21 cellular contexts compared by ENCODE assay signal in the genomic region with DNA sequence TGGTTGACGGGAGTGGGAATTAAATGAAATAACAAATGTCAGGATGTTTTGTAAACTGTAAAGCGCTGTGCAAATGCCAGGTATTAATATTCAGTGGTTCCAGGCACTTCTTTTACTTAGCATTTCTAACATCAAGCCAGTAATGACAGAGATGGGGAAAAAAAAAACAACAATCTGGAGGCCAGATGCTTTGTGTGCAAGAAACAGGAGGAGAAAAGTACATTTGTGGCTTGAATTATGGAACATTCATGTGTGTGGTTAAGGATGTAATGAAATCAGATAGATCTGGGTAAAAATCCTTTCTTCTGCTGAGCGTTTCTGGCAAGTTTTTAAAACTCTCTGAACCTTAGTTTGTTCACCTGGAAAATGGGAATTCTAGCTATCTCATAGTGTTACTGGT.
DNase-seq lines count a peak whose midpoint lies in the region; ATAC-seq and TF ChIP-seq lines count a peak whose summit lies in the region.
"Had no signal": no experiment of that assay in that cellular context is flagged by ENCODE, and none has a peak within 500 bp of the region (broad histone marks: within the 10 kb centered on the region; RNA-seq: fewer than 3 reads in every experiment).

No MANE protein-coding gene starts in this region.

- H3K4me1 ChIP-seq in lower lobe of right lung = no peaks in the 10 kb centered on the region
- H3K4me1 ChIP-seq: A549; BLaER1 treated with 17β-estradiol and CSF1 and Interleukin-3, amounts not matched to agents 10 nM and 100 nM had no signal

- no peak overlapping the region for H3K27ac ChIP-seq in lower lobe of right lung
- H3K27ac ChIP-seq: 22Rv1; A549; BLaER1 treated with 17β-estradiol and CSF1 and Interleukin-3, amounts not matched to agents 10 nM and 100 nM had no signal

- peaks cover 8% of the 10 kb centered on the region for H3K27me3 Mint-ChIP-seq in activated T-cell treated with anti-CD3 and anti-CD28 coated beads, Interleukin-2, amount 50 U/mL, for 72 hours (ENCODE audit: low read depth)
- H3K27me3 Mint-ChIP-seq: CD8-positive, alpha-beta memory T cell had no signal

- peak overlapping the region; percentile 10 for H3K27ac Mint-ChIP-seq in activated T-cell treated with anti-CD3 and anti-CD28 coated beads, Interleukin-2, amount 50 U/mL, for 72 hours
- H3K27ac Mint-ChIP-seq: B cell, GM23338, HFFc6 had no signal

- peaks cover 24% of the 10 kb centered on the region for H3K4me1 Mint-ChIP-seq in activated T-cell treated with anti-CD3 and anti-CD28 coated beads, Interleukin-2, amount 50 U/mL, for 72 hours (ENCODE audit: low read depth)
- H3K4me1 Mint-ChIP-seq: B cell had no signal

- 73 to 78% methylated on average over 3 of the region's 3 CpGs for WGBS in lower leg skin, 2 donors

- DNase-seq in activated T-cell treated with anti-CD3 and anti-CD28 coated beads, Interleukin-2, amount 50 U/mL, for 72 hours = no peak
- no peak for DNase-seq in activated T-cell treated with anti-CD3 and anti-CD28 coated beads, Interleukin-2, amount 50 U/mL, for 1 hour
- DNase-seq in NCI-H1694 (lab: John Stamatoyannopoulos, UW) (peak; percentile 13), RPMI7951 (ENCODE audit: low read depth) (peak; percentile 4), lower lobe of right lung (no peak), GM19238 (ENCODE audit: insufficient read length, low spot score) (no peak), lower leg skin (ENCODE audit: low spot score in 2 of 2) (no peak), T1000 (lab: John Stamatoyannopoulos, UW) (no peak)
- DNase-seq: CD8-positive, alpha-beta memory T cell; COR-L47; DMS 273 treated with DMSO at 0.1 percent for 48 hours; DMS53; DND-41; EL; HCEC 1CT; HFFc6 had no signal

- H3K9me3 Mint-ChIP-seq in activated T-cell treated with anti-CD3 and anti-CD28 coated beads, Interleukin-2, amount 50 U/mL, for 72 hours = no peaks in the 10 kb centered on the region
- H3K9me3 Mint-ChIP-seq: CD8-positive, alpha-beta memory T cell; HFFc6 had no signal

- no peak for TF ChIP-seq POLR2A in lower leg skin (IDR thresholded peaks at IDR 0.05)

- H3K9me3 ChIP-seq in lower lobe of right lung = no peaks in the 10 kb centered on the region
- H3K9me3 ChIP-seq: A549; BLaER1 treated with 17β-estradiol and CSF1 and Interleukin-3, amounts not matched to agents 10 nM and 100 nM had no signal

- intact Hi-C loops in lower lobe of right lung (cut with DNase I) (no loop called here), lower leg skin (cut with DNase I; ENCODE audit: low total_unique reads) (no loop called here)

- H3K36me3 Mint-ChIP-seq in activated T-cell treated with anti-CD3 and anti-CD28 coated beads, Interleukin-2, amount 50 U/mL, for 72 hours (ENCODE audit: insufficient read depth in 2 of 2) = peaks cover 2 to 3% of the 10 kb centered on the region in 2 donors

- ATAC-seq in activated T-cell treated with anti-CD3 and anti-CD28 coated beads, Interleukin-2, amount 50 U/mL, for 72 hours (replicated peaks in 1 of 2) = no peak
- ATAC-seq in lower lobe of right lung = no peak
- ATAC-seq: A549, GM23338 had no signal

- no peak overlapping the region for H3K4me3 Mint-ChIP-seq in activated T-cell treated with anti-CD3 and anti-CD28 coated beads, Interleukin-2, amount 50 U/mL, for 72 hours
- H3K4me3 Mint-ChIP-seq: B cell; CD8-positive, alpha-beta memory T cell; GM23338; HFFc6 had no signal

- no peak for TF ChIP-seq CTCF in lower lobe of right lung (IDR thresholded peaks at IDR 0.05)
- TF ChIP-seq CTCF in lower leg skin (IDR thresholded peaks at IDR 0.05) = no peak

- no peaks in the 10 kb centered on the region for H3K27me3 ChIP-seq in lower lobe of right lung (ENCODE audit: low read depth)
- H3K27me3 ChIP-seq: BLaER1 treated with 17β-estradiol and CSF1 and Interleukin-3, amounts not matched to agents 10 nM and 100 nM had no signal

- H3K4me3 ChIP-seq in lower lobe of right lung (no peak overlapping the region), lower leg skin (ENCODE audit: low read depth, poor library complexity, severe bottlenecking) (no peak overlapping the region)
- H3K4me3 ChIP-seq: A549; BLaER1 treated with 17β-estradiol and CSF1 and Interleukin-3, amounts not matched to agents 10 nM and 100 nM; GM23338 had no signal

- no peaks in the 10 kb centered on the region for H3K36me3 ChIP-seq in lower lobe of right lung
- H3K36me3 ChIP-seq: BLaER1 treated with 17β-estradiol and CSF1 and Interleukin-3, amounts not matched to agents 10 nM and 100 nM had no signal

Comparison
In these comparisons a context has a peak if more than half of its experiments do, and no peak if none do; other contexts are left out.
1. DNase-seq: peak in NCI-H1694 (single experiment) and RPMI7951 (single experiment); none in activated T-cell treated with anti-CD3 and anti-CD28 coated beads, Interleukin-2, amount 50 U/mL, for 72 hours (0 of 2), activated T-cell treated with anti-CD3 and anti-CD28 coated beads, Interleukin-2, amount 50 U/mL, for 1 hour (single experiment), lower lobe of right lung (single experiment), GM19238 (single experiment), lower leg skin (0 of 2) and T1000 (single experiment).